Comparison of ENCODE assay signal across 1 cellular context in the genomic region with DNA sequence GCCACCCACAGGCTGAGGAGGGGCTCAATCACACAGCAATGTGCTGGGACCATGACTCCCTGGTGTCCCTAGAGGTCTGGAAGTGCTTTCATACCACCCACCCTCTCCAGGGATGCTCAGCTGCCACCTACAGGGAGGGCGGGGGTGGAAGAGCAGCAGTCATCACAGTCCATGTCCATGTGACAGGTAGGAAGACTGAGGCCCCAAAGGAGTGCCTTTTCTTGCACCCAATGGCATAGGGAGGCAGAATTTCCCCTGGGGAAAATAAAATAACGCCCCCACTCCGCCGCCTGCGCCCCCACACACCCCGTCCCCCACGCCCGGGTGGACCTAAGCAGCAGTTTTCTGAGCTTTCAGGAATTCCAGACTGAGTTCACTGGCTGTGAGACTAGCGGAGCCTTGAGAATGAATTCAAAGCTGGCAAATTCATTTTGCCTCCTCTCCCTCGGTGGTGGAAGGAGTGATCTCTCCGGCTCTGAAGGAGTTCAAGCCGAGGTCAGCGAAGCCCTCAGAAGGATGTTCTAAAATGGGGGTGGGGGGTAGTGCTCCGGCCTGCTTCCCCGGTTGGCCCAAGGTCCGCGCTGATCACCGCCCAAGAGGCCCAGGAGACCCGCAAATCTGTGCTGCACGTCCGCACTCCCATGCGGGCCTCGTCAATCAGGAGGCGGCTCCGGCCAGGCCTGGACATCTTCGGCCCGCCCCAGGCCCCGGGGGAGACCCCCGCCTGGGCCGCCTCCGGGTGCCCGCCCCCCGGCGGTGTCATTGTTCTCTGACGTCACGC.
TF ChIP-seq lines count a peak whose summit lies in the region.

No MANE protein-coding gene starts in this region.

TF ChIP-seq in K562, 482 proteins besides CTCF, POLR2A, EP300 and RAD21 (continued from another document and continues in another):
- TF ChIP-seq RBBP5 (IDR thresholded peaks at IDR 0.05; ENCODE audit: borderline replicate concordance, insufficient read depth, low read length, poor library complexity, severe bottlenecking) (peak; percentile 15), ZNF184 (CRISPR knock-in tag; IDR thresholded peaks at IDR 0.05) (no peak), CHD4 (IDR thresholded peaks at IDR 0.05; ENCODE audit: insufficient read depth, insufficient replicate concordance, low read depth, low read length, poor library complexity, severe bottlenecking) (peak; percentile 89), ZNF318 (IDR thresholded peaks at IDR 0.05; ENCODE audit: borderline replicate concordance in 1 of 2, low read depth in 1 of 2) (no peak), MYC (IDR thresholded peaks at IDR 0.05; ENCODE audit: low read depth, low read length) (peak; percentile 56), MYC (CRISPR knock-in tag; IDR thresholded peaks at IDR 0.05; ENCODE audit: borderline replicate concordance, low read depth) (no peak), ZNF134 (CRISPR knock-in tag; conservative IDR thresholded peaks at IDR 0.05) (no peak), PHF21A (IDR thresholded peaks at IDR 0.05; ENCODE audit: borderline replicate concordance, low read depth) (no peak), ZNF57 (CRISPR knock-in tag; IDR thresholded peaks at IDR 0.05) (no peak), TRIM28 (IDR thresholded peaks at IDR 0.05) (no peak), BCOR (IDR thresholded peaks at IDR 0.05) (peak; percentile 90), TAL1 (IDR thresholded peaks at IDR 0.05) (no peak), BRD9 (IDR thresholded peaks at IDR 0.05; ENCODE audit: low read depth, partially characterized antibody) (no peak), ZNF121 (CRISPR knock-in tag; conservative IDR thresholded peaks at IDR 0.05) (no peak), FOXK2 (conservative IDR thresholded peaks at IDR 0.05 in 1 of 2, IDR thresholded peaks at IDR 0.05 in 1 of 2; ENCODE audit: low read depth in 2 of 2) (no peak), LARP7 (IDR thresholded peaks at IDR 0.05) (no peak), ZFX (CRISPR knock-in tag; IDR thresholded peaks at IDR 0.05) (peak; percentile 57; the same call in 1 of the 2 replicates), HCFC1 (IDR thresholded peaks at IDR 0.05; ENCODE audit: low read depth, low read length) (no peak), HNRNPL (IDR thresholded peaks at IDR 0.05; ENCODE audit: low read depth, low read length) (no peak), FOXK1 (CRISPR knock-in tag; IDR thresholded peaks at IDR 0.05; ENCODE audit: borderline replicate concordance) (no peak), POLR2B (IDR thresholded peaks at IDR 0.05; ENCODE audit: low read depth, partially characterized antibody) (no peak), ZNF174 (CRISPR knock-in tag; IDR thresholded peaks at IDR 0.05) (no peak), FOS (IDR thresholded peaks at IDR 0.05; ENCODE audit: extremely low read depth, insufficient read length) (no peak), FOXJ3 (CRISPR knock-in tag; IDR thresholded peaks at IDR 0.05) (no peak), HIVEP1 (CRISPR knock-in tag; IDR thresholded peaks at IDR 0.05) (no peak), ZBTB11 (CRISPR knock-in tag; IDR thresholded peaks at IDR 0.05) (no peak), ZNF324 (CRISPR knock-in tag; IDR thresholded peaks at IDR 0.05) (no peak), RBM39 (optimal IDR thresholded peaks at IDR 0.05; ENCODE audit: low read depth, low read length) (no peak), MTA2 (IDR thresholded peaks at IDR 0.05; ENCODE audit: low read depth) (no peak), E2F3 (CRISPR knock-in tag; IDR thresholded peaks at IDR 0.05) (no peak), RBM25 (IDR thresholded peaks at IDR 0.05; ENCODE audit: low read depth, low read length, severe bottlenecking) (peak; percentile 37)
- TF ChIP-seq, protein P1, sequence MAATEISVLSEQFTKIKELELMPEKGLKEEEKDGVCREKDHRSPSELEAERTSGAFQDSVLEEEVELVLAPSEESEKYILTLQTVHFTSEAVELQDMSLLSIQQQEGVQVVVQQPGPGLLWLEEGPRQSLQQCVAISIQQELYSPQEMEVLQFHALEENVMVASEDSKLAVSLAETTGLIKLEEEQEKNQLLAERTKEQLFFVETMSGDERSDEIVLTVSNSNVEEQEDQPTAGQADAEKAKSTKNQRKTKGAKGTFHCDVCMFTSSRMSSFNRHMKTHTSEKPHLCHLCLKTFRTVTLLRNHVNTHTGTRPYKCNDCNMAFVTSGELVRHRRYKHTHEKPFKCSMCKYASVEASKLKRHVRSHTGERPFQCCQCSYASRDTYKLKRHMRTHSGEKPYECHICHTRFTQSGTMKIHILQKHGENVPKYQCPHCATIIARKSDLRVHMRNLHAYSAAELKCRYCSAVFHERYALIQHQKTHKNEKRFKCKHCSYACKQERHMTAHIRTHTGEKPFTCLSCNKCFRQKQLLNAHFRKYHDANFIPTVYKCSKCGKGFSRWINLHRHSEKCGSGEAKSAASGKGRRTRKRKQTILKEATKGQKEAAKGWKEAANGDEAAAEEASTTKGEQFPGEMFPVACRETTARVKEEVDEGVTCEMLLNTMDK (IDR thresholded peaks at IDR 0.05; ENCODE audit: borderline replicate concordance, insufficient read depth, low read depth, low read length, poor library complexity, severe bottlenecking): no peak
- TF ChIP-seq, protein P2, sequence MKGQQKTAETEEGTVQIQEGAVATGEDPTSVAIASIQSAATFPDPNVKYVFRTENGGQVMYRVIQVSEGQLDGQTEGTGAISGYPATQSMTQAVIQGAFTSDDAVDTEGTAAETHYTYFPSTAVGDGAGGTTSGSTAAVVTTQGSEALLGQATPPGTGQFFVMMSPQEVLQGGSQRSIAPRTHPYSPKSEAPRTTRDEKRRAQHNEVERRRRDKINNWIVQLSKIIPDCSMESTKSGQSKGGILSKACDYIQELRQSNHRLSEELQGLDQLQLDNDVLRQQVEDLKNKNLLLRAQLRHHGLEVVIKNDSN (CRISPR knock-in tag; IDR thresholded peaks at IDR 0.05): no peak; the same call in 1 of the 2 replicates
- TF ChIP-seq, protein P3, sequence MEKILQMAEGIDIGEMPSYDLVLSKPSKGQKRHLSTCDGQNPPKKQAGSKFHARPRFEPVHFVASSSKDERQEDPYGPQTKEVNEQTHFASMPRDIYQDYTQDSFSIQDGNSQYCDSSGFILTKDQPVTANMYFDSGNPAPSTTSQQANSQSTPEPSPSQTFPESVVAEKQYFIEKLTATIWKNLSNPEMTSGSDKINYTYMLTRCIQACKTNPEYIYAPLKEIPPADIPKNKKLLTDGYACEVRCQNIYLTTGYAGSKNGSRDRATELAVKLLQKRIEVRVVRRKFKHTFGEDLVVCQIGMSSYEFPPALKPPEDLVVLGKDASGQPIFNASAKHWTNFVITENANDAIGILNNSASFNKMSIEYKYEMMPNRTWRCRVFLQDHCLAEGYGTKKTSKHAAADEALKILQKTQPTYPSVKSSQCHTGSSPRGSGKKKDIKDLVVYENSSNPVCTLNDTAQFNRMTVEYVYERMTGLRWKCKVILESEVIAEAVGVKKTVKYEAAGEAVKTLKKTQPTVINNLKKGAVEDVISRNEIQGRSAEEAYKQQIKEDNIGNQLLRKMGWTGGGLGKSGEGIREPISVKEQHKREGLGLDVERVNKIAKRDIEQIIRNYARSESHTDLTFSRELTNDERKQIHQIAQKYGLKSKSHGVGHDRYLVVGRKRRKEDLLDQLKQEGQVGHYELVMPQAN (IDR thresholded peaks at IDR 0.05; ENCODE audit: borderline replicate concordance): no peak
- TF ChIP-seq, protein P4, sequence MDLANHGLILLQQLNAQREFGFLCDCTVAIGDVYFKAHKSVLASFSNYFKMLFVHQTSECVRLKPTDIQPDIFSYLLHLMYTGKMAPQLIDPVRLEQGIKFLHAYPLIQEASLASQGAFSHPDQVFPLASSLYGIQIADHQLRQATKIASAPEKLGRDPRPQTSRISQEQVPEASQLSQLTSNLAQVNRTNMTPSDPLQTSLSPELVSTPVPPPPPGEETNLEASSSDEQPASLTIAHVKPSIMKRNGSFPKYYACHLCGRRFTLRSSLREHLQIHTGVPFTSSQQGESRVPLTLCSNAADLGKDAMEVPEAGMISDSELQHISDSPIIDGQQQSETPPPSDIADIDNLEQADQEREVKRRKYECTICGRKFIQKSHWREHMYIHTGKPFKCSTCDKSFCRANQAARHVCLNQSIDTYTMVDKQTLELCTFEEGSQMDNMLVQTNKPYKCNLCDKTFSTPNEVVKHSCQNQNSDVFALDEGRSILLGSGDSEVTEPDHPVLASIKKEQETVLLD (IDR thresholded peaks at IDR 0.05): no peak
- TF ChIP-seq, protein P5, sequence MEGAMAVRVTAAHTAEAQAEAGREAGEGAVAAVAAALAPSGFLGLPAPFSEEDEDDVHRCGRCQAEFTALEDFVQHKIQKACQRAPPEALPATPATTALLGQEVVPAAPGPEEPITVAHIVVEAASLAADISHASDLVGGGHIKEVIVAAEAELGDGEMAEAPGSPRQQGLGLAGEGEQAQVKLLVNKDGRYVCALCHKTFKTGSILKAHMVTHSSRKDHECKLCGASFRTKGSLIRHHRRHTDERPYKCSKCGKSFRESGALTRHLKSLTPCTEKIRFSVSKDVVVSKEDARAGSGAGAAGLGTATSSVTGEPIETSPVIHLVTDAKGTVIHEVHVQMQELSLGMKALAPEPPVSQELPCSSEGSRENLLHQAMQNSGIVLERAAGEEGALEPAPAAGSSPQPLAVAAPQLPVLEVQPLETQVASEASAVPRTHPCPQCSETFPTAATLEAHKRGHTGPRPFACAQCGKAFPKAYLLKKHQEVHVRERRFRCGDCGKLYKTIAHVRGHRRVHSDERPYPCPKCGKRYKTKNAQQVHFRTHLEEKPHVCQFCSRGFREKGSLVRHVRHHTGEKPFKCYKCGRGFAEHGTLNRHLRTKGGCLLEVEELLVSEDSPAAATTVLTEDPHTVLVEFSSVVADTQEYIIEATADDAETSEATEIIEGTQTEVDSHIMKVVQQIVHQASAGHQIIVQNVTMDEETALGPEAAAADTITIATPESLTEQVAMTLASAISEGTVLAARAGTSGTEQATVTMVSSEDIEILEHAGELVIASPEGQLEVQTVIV (CRISPR knock-in tag; IDR thresholded peaks at IDR 0.05; ENCODE audit: borderline replicate concordance): no peak
